ENCODE assay signal across 7 cellular contexts in genomic region chr1:229557214-229557850, GRCh38. TPM values are rescaled to one million over a fixed set of nuclear protein-coding genes. Genes with fewer than 3 reads are reported as not detected.
A peak's percentile ranks its signal among the peaks of the same experiment; 100 is the strongest.
DNase-seq lines count a peak whose midpoint lies in the region; ATAC-seq and TF ChIP-seq lines count a peak whose summit lies in the region.

No MANE protein-coding gene starts in this region.

- in situ Hi-C loops in GM13977 (cut with MboI; ENCODE audit: low pct_unique_long_range_greater_than_20kb, low sequenced_read_pairs, unreplicated experiment): no loop called here

- H3K9me3 Mint-ChIP-seq in central memory CD8-positive, alpha-beta T cell: no peaks in the 10 kb centered on the region

- H3K27me3 ChIP-seq in mononuclear cell (ENCODE audit: insufficient read depth, low read length): no peaks in the 10 kb centered on the region

- no peak for TF ChIP-seq CTCF in GM13977 (IDR thresholded peaks at IDR 0.05; ENCODE audit: extremely low read depth, insufficient read depth, missing control alignments)

- H3K4me1 ChIP-seq in mononuclear cell (ENCODE audit: insufficient read depth, low read length): peaks cover 51% of the 10 kb centered on the region

- H3K27me3 Mint-ChIP-seq in central memory CD8-positive, alpha-beta T cell: no peaks in the 10 kb centered on the region

- H3K27ac Mint-ChIP-seq in central memory CD8-positive, alpha-beta T cell (ENCODE audit: low read depth): peak overlapping the region; percentile 85

- H3K4me3 Mint-ChIP-seq in central memory CD8-positive, alpha-beta T cell: peak overlapping the region; percentile 88

- DNase-seq in GM13977 (ENCODE audit: low spot score) (peak; percentile 69), M059J (ENCODE audit: low read depth) (peak; percentile 8), occipital lobe (lab: John Stamatoyannopoulos, UW) (no peak), NCI-H2029 treated with DMSO at 0.1 percent for 48 hours (lab: John Stamatoyannopoulos, UW) (no peak)
- DNase-seq in central memory CD8-positive, alpha-beta T cell (ENCODE audit: low spot score in 2 of 2): no peak
- DNase-seq in effector CD8-positive, alpha-beta T cell (lab: John Stamatoyannopoulos, UW): no peak

- H3K4me3 ChIP-seq in mononuclear cell (ENCODE audit: low read length): peak overlapping the region; percentile 70

- H3K4me1 Mint-ChIP-seq in central memory CD8-positive, alpha-beta T cell: peaks cover 55% of the 10 kb centered on the region

- ATAC-seq in central memory CD8-positive, alpha-beta T cell (replicated peaks; ENCODE audit: extremely low read depth, poor library complexity, severe bottlenecking): peak; percentile 50

- H3K36me3 Mint-ChIP-seq in central memory CD8-positive, alpha-beta T cell (ENCODE audit: insufficient read depth): peaks cover 11% of the 10 kb centered on the region

- H3K9me3 ChIP-seq in mononuclear cell (ENCODE audit: low read depth, low read length): no peaks in the 10 kb centered on the region

RNA-seq across cellular contexts. Expression of gene ABCB10, which starts 1.2 kb away (rescaled TPM):
- 10.9 and 17.8 TPM in 2 replicates for total RNA-seq in M059J (2014; rRNA removed; shearing (Covaris generic))
- total RNA-seq in mononuclear cell: 12.1 TPM
- total RNA-seq in occipital lobe: 17.3 TPM

RNA-seq across cellular contexts. Expression of gene NUP133, which starts 49.2 kb away (rescaled TPM):
- 61.4 and 63.3 TPM in 2 replicates for total RNA-seq in M059J (2014; rRNA removed; shearing (Covaris generic))
- total RNA-seq in mononuclear cell: 42.0 TPM
- total RNA-seq in occipital lobe: 63.9 TPM

Comparison
In these comparisons a context has a peak if more than half of its experiments do, and no peak if none do; other contexts are left out.
1. DNase-seq: peak in GM13977 (single experiment) and M059J (single experiment); none in central memory CD8-positive, alpha-beta T cell (0 of 2), occipital lobe (single experiment), NCI-H2029 treated with DMSO at 0.1 percent for 48 hours (single experiment) and effector CD8-positive, alpha-beta T cell (single experiment).